ENCODE assay signal across 9 cellular contexts in genomic region chr11:72609045-72609444, GRCh38.
DNase-seq lines count a peak whose midpoint lies in the region; ATAC-seq, FAIRE-seq and TF ChIP-seq lines count a peak whose summit lies in the region.
"Had no signal": no experiment of that assay in that cellular context is flagged by ENCODE, and none has a peak within 500 bp of the region (broad histone marks: within the 10 kb centered on the region; RNA-seq: fewer than 3 reads in every experiment).

No MANE protein-coding gene starts in this region.

- 47% methylated on average over 4 of the region's 4 CpGs for WGBS in SK-N-SH (ENCODE audit: low lambda C conversion rate)

- no peak overlapping the region for H2AFZ ChIP-seq in SK-N-SH (ENCODE audit: low read depth)

- H3K4me3 ChIP-seq in GM12864 (ENCODE audit: low read depth, low read length), result no peak overlapping the region
- no peak overlapping the region for H3K4me3 ChIP-seq in SK-N-SH (ENCODE audit: low read depth in 2 of 2, low read length in 1 of 2)

- DNase-seq in GM12864 (ENCODE audit: low read depth) (peak; percentile 5), SK-N-SH (no peak), foreskin keratinocyte (peak in 1 of 2 donors; percentile 11), NCI-H1048 (lab: John Stamatoyannopoulos, UW) (no peak), frontal cortex (ENCODE audit: low spot score in 2 of 2) (no peak), NCI-H345 (lab: John Stamatoyannopoulos, UW) (no peak)
- DNase-seq in stimulated activated CD8-positive, alpha-beta memory T cell treated with anti-CD3 and anti-CD28 coated beads, Interleukin-4, amount 100 ng/mL, for 48 hours, result no peak

- H3K27ac ChIP-seq in 22Rv1, result no peak overlapping the region
- H3K27ac ChIP-seq in SK-N-SH (ENCODE audit: low read depth in 2 of 2, low read length in 1 of 2), result no peak overlapping the region
- H3K27ac ChIP-seq in foreskin keratinocyte, result no peak overlapping the region

- H3K9ac ChIP-seq in SK-N-SH, result no peak overlapping the region

- H3K9me2 ChIP-seq in SK-N-SH, result no peaks in the 10 kb centered on the region

- CTCF ChIA-PET in SK-N-SH (lab: Yijun Ruan, JAX), result interaction anchor here (0.9 to 12.6 kb wide), 18 partner anchors 9 to 138 kb away, joined by 3 to 276 read pairs (median 6); no protein-coding TSS in a partner anchor

- no peaks in the 10 kb centered on the region for H4K20me1 ChIP-seq in SK-N-SH (ENCODE audit: insufficient read depth)

- no peaks in the 10 kb centered on the region for H3K36me3 ChIP-seq in SK-N-SH (replicated peaks in 1 of 2; ENCODE audit: control insufficient read depth in 1 of 2, insufficient read depth in 2 of 2, low read length in 1 of 2)

- TF ChIP-seq CTCF in 22Rv1 (IDR thresholded peaks at IDR 0.05) (peak; percentile 74), GM12864 (IDR thresholded peaks at IDR 0.05; ENCODE audit: low read depth, low read length, missing control alignments) (peak; percentile 73), SK-N-SH (IDR thresholded peaks at IDR 0.05) (peak; percentile 64), foreskin keratinocyte (conservative IDR thresholded peaks at IDR 0.05) (peak; percentile 69)

- no peaks in the 10 kb centered on the region for H3K9me3 ChIP-seq in SK-N-SH

- POLR2A ChIA-PET in SK-N-SH (lab: Yijun Ruan, JAX), result no interaction called here

- H3F3A ChIP-seq in SK-N-SH (replicated peaks; ENCODE audit: insufficient read depth), result no peaks in the 10 kb centered on the region

- H3K79me2 ChIP-seq in SK-N-SH (ENCODE audit: insufficient read depth), result no peaks in the 10 kb centered on the region

- no peak for FAIRE-seq in frontal cortex (lab: Jason Lieb, UNC)

- no peak overlapping the region for H3K4me2 ChIP-seq in SK-N-SH

- H3K27me3 ChIP-seq in SK-N-SH (ENCODE audit: insufficient read depth) (peaks cover 8% of the 10 kb centered on the region; the same call in 1 of the 2 replicates), foreskin keratinocyte (peaks cover 34% of the 10 kb centered on the region)

- ATAC-seq in foreskin keratinocyte, result no peak
- ATAC-seq: activated T-helper 17 cell treated with anti-CD3 and anti-CD28 coated beads, Interleukin-2, amount 50 U/mL, for 72 hours had no signal

- TF ChIP-seq RAD21 in SK-N-SH (IDR thresholded peaks at IDR 0.05; ENCODE audit: low read length), result peak; percentile 38

- H3K4me1 ChIP-seq in SK-N-SH (ENCODE audit: control insufficient read depth in 1 of 2, insufficient read depth in 2 of 2, low read depth in 1 of 2, low read length in 1 of 2) (peaks cover 0 to 12% of the 10 kb centered on the region in 2 experiments; a peak in 1 of 4 replicates), foreskin keratinocyte (no peaks in the 10 kb centered on the region)

- no peak for TF ChIP-seq EP300 in SK-N-SH (IDR thresholded peaks at IDR 0.05; ENCODE audit: borderline replicate concordance in 1 of 2, low read depth in 1 of 2, low read length in 1 of 2)

TF ChIP-seq in SK-N-SH, 30 proteins besides CTCF, POLR2A, EP300 and RAD21:
- TF ChIP-seq, protein P1, sequence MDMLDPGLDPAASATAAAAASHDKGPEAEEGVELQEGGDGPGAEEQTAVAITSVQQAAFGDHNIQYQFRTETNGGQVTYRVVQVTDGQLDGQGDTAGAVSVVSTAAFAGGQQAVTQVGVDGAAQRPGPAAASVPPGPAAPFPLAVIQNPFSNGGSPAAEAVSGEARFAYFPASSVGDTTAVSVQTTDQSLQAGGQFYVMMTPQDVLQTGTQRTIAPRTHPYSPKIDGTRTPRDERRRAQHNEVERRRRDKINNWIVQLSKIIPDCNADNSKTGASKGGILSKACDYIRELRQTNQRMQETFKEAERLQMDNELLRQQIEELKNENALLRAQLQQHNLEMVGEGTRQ (IDR thresholded peaks at IDR 0.05; ENCODE audit: borderline replicate concordance, low read depth, low read length), result no peak
- peak; percentile 13; the same call in 1 of the 2 replicates for TF ChIP-seq SMC3 (IDR thresholded peaks at IDR 0.05; ENCODE audit: low read depth, low read length)
- TF ChIP-seq RXRA (IDR thresholded peaks at IDR 0.05; ENCODE audit: borderline replicate concordance, low read depth), result no peak
